28 cellular contexts compared by ENCODE assay signal in the genomic region with DNA sequence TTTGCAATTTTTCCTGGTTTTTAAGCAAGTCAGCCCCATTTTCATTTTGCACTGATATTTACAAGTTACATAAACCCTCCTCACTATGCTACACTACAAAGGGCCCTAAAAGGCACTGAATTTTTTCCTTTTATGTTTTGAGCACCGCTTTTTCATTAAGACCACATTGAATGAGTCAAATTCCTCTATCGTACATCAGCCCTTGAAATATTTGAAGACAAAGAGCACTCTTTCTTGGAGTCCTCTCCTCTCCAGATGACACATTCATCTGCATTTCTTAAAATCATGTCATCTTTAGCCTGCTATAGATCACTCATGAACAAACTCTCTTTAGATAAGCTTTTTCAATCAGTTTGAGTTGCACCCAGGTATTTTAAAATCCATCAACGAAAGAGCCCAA.
"Had no signal": no experiment of that assay in that cellular context is flagged by ENCODE, and none has a peak within 500 bp of the region (broad histone marks: within the 10 kb centered on the region; RNA-seq: fewer than 3 reads in every experiment).

No MANE protein-coding gene starts in this region.

- H2AFZ ChIP-seq: hepatocyte had no signal

- H3K4me1 Mint-ChIP-seq: immature natural killer cell; naive B cell; naive thymus-derived CD8-positive, alpha-beta T cell had no signal

- H3K27ac Mint-ChIP-seq: dendritic cell treated with granulocyte-macrophage colony-stimulating factor and Interleukin-4, amounts not matched to agents 40 ng/mL and 50 ng/mL, for 4 days; effector memory CD8-positive, alpha-beta T cell; endodermal cell; mesothelial cell of epicardium; naive thymus-derived CD8-positive, alpha-beta T cell had no signal

- H3K27me3 ChIP-seq: colonic mucosa, esophagus squamous epithelium, gastrocnemius medialis, heart left ventricle, hepatocyte had no signal

- H3K9me3 ChIP-seq: colonic mucosa, gastrocnemius medialis, heart left ventricle, left ventricle myocardium inferior, lower lobe of right lung had no signal

- H3K9me3 Mint-ChIP-seq: dendritic cell treated with granulocyte-macrophage colony-stimulating factor and Interleukin-4, amounts not matched to agents 40 ng/mL and 50 ng/mL, for 4 days; endodermal cell had no signal

- H3K27me3 Mint-ChIP-seq: dendritic cell treated with granulocyte-macrophage colony-stimulating factor and Interleukin-4, amounts not matched to agents 40 ng/mL and 50 ng/mL, for 4 days; effector memory CD8-positive, alpha-beta T cell; naive B cell; naive thymus-derived CD8-positive, alpha-beta T cell had no signal

- H3K4me1 ChIP-seq: colonic mucosa, esophagus squamous epithelium, gastrocnemius medialis, left ventricle myocardium inferior, lower lobe of right lung had no signal

- H3K36me3 ChIP-seq: colonic mucosa, esophagus squamous epithelium, gastrocnemius medialis, heart left ventricle, left ventricle myocardium inferior, lower lobe of right lung had no signal

- H3K36me3 Mint-ChIP-seq: immature natural killer cell; mesothelial cell of epicardium; naive B cell; naive thymus-derived CD8-positive, alpha-beta T cell had no signal

- H3K27ac ChIP-seq: colonic mucosa, epithelial cell of prostate, esophagus squamous epithelium, gastrocnemius medialis, heart left ventricle, hepatocyte, left ventricle myocardium inferior, lower lobe of right lung had no signal

- DNase-seq: colonic mucosa; cortex of kidney; effector CD8-positive, alpha-beta T cell; effector memory CD8-positive, alpha-beta T cell; endodermal cell; erythroblast; esophagus squamous epithelium; foreskin fibroblast; foreskin melanocyte; gastrocnemius medialis; heart left ventricle; hypothalamus; immature natural killer cell; islet precursor cell; kidney; kidney glomerular epithelial cell; left colon; left ventricle myocardium inferior; lower lobe of right lung; mesenchymal stem cell; mucosa of descending colon; naive B cell; naive thymus-derived CD8-positive, alpha-beta T cell had no signal

- H3K4me3 ChIP-seq: colonic mucosa, esophagus squamous epithelium, gastrocnemius medialis, heart left ventricle, hepatocyte, left ventricle myocardium inferior, lower lobe of right lung, mucosa of descending colon had no signal

- H3K79me2 ChIP-seq: hepatocyte had no signal

- H3K4me3 Mint-ChIP-seq: dendritic cell treated with granulocyte-macrophage colony-stimulating factor and Interleukin-4, amounts not matched to agents 40 ng/mL and 50 ng/mL, for 4 days; effector memory CD8-positive, alpha-beta T cell; endodermal cell; immature natural killer cell; mesothelial cell of epicardium; naive B cell; naive thymus-derived CD8-positive, alpha-beta T cell had no signal

- H3K4me2 ChIP-seq: hepatocyte had no signal

- FAIRE-seq: endometrium, kidney had no signal
